17 cellular contexts compared by ENCODE assay signal in genomic region chr3:73479325-73479724, GRCh38.
DNase-seq lines count a peak whose midpoint lies in the region; ATAC-seq and TF ChIP-seq lines count a peak whose summit lies in the region.
"Had no signal": no experiment of that assay in that cellular context is flagged by ENCODE, and none has a peak within 500 bp of the region (broad histone marks: within the 10 kb centered on the region; RNA-seq: fewer than 3 reads in every experiment).

No MANE protein-coding gene starts in this region.

- H3K4me1 Mint-ChIP-seq in brain: peaks cover 71% of the 10 kb centered on the region
- H3K4me1 Mint-ChIP-seq in nephron: peaks cover 68% of the 10 kb centered on the region
- H3K4me1 Mint-ChIP-seq in activated naive CD8-positive, alpha-beta T cell treated with anti-CD3 and anti-CD28 coated beads, Interleukin-2, amount 50 U/mL, for 24 hours: no peaks in the 10 kb centered on the region
- H3K4me1 Mint-ChIP-seq: CD14-positive monocyte had no signal

- intact Hi-C loops in Right ventricle myocardium inferior (cut with DNase I): no loop called here
- intact Hi-C loops in right cardiac atrium (cut with DNase I): no loop called here
- intact Hi-C loops in thyroid gland (cut with DNase I): no loop called here

- TF ChIP-seq CTCF in brain (conservative IDR thresholded peaks at IDR 0.05) (no peak), nephron (IDR thresholded peaks at IDR 0.05; ENCODE audit: unreplicated experiment in 3 of 3) (no peak), thyroid gland (IDR thresholded peaks at IDR 0.05) (no peak)

- H3K9me3 Mint-ChIP-seq in brain (peaks cover 2 to 14% (median 4%) of the 10 kb centered on the region in 5 experiments), nephron (peaks cover 4% of the 10 kb centered on the region)
- H3K9me3 Mint-ChIP-seq in activated naive CD8-positive, alpha-beta T cell treated with anti-CD3 and anti-CD28 coated beads, Interleukin-2, amount 50 U/mL, for 24 hours: peaks cover 9% of the 10 kb centered on the region

- H3K27me3 Mint-ChIP-seq in brain: peaks cover 6% of the 10 kb centered on the region
- H3K27me3 Mint-ChIP-seq in nephron (ENCODE audit: low read depth): no peaks in the 10 kb centered on the region
- H3K27me3 Mint-ChIP-seq in activated naive CD8-positive, alpha-beta T cell treated with anti-CD3 and anti-CD28 coated beads, Interleukin-2, amount 50 U/mL, for 24 hours: peaks cover 17% of the 10 kb centered on the region

- H3K27me3 ChIP-seq in right cardiac atrium (ENCODE audit: control insufficient read depth, insufficient read depth) (no peaks in the 10 kb centered on the region), thyroid gland (no peaks in the 10 kb centered on the region)

- ATAC-seq in Right ventricle myocardium inferior (no peak), right cardiac atrium (no peak), HG03521 (IDR thresholded peaks at IDR 0.05; ENCODE audit: unreplicated experiment) (no peak), GM21528 (IDR thresholded peaks at IDR 0.05; ENCODE audit: low FRiP score, unreplicated experiment) (no peak)
- ATAC-seq in activated naive CD8-positive, alpha-beta T cell treated with anti-CD3 and anti-CD28 coated beads, Interleukin-2, amount 50 U/mL, for 24 hours: no peak

- H3K4me3 Mint-ChIP-seq in brain (no peak overlapping the region), nephron (no peak overlapping the region)
- no peak overlapping the region for H3K4me3 Mint-ChIP-seq in activated naive CD8-positive, alpha-beta T cell treated with anti-CD3 and anti-CD28 coated beads, Interleukin-2, amount 50 U/mL, for 24 hours
- H3K4me3 Mint-ChIP-seq: CD14-positive monocyte; CD4-positive, alpha-beta memory T cell had no signal

- H3K36me3 Mint-ChIP-seq in brain (peaks cover 19% of the 10 kb centered on the region), nephron (ENCODE audit: low read depth) (peaks cover 4% of the 10 kb centered on the region)
- no peaks in the 10 kb centered on the region for H3K36me3 Mint-ChIP-seq in activated naive CD8-positive, alpha-beta T cell treated with anti-CD3 and anti-CD28 coated beads, Interleukin-2, amount 50 U/mL, for 24 hours (ENCODE audit: low read depth)
- H3K36me3 Mint-ChIP-seq: CD14-positive monocyte; CD4-positive, alpha-beta memory T cell had no signal

- H3K9me3 ChIP-seq in right cardiac atrium (ENCODE audit: control insufficient read depth, low read length): no peaks in the 10 kb centered on the region
- no peaks in the 10 kb centered on the region for H3K9me3 ChIP-seq in thyroid gland
- H3K9me3 ChIP-seq: HAP-1 had no signal

- H3K36me3 ChIP-seq in thyroid gland: no peaks in the 10 kb centered on the region
- H3K36me3 ChIP-seq: BLaER1, HAP-1 had no signal

- H3K27ac Mint-ChIP-seq in brain (peak overlapping the region in 4 of 5 experiments; percentile 22 to 65 (median 44)), nephron (peak overlapping the region; percentile 3 to 71 (median 29))
- H3K27ac Mint-ChIP-seq in activated naive CD8-positive, alpha-beta T cell treated with anti-CD3 and anti-CD28 coated beads, Interleukin-2, amount 50 U/mL, for 24 hours: no peak overlapping the region
- H3K27ac Mint-ChIP-seq: CD14-positive monocyte; CD4-positive, alpha-beta memory T cell had no signal

- DNase-seq in Right ventricle myocardium inferior (ENCODE audit: missing footprints) (peak; percentile 66), right cardiac atrium (no peak), thyroid gland (peak; percentile 3 to 6)
- no peak for DNase-seq in activated naive CD8-positive, alpha-beta T cell treated with anti-CD3 and anti-CD28 coated beads, Interleukin-2, amount 50 U/mL, for 24 hours
- DNase-seq: 8988T; Calu3; CD4-positive, alpha-beta memory T cell; DMS79 treated with DMSO at 0.1 percent for 48 hours; GF-D8; IMR-90 had no signal

- H3K4me1 ChIP-seq in right cardiac atrium (ENCODE audit: control insufficient read depth, insufficient read depth, low read length): peaks cover 5% of the 10 kb centered on the region
- peaks cover 12 to 13% of the 10 kb centered on the region in 2 donors for H3K4me1 ChIP-seq in thyroid gland

- H3K4me3 ChIP-seq in right cardiac atrium (ENCODE audit: low read length) (no peak overlapping the region), thyroid gland (replicated peaks in 1 of 3) (no peak overlapping the region)
- H3K4me3 ChIP-seq: BLaER1, HAP-1 had no signal

- TF ChIP-seq POLR2A in thyroid gland (IDR thresholded peaks at IDR 0.05): no peak

- 87% methylated on average over 5 of the region's 5 CpGs for WGBS in right cardiac atrium
- 60 to 68% methylated on average over 5 of the region's 5 CpGs for WGBS in thyroid gland, 2 donors

- H3K27ac ChIP-seq in right cardiac atrium (ENCODE audit: low read length): no peak overlapping the region
- no peak overlapping the region for H3K27ac ChIP-seq in thyroid gland
- H3K27ac ChIP-seq: BLaER1 had no signal

Comparison
In these comparisons a context has a peak if more than half of its experiments do, and no peak if none do; other contexts are left out.
1. DNase-seq: peak in Right ventricle myocardium inferior (single experiment) and thyroid gland (2 of 2); none in right cardiac atrium (0 of 3) and activated naive CD8-positive, alpha-beta T cell treated with anti-CD3 and anti-CD28 coated beads, Interleukin-2, amount 50 U/mL, for 24 hours (single experiment).